In genomic region chr6:149716584-149716983, GRCh38 we compare ENCODE assay signal across 8 cellular contexts. TPM values are rescaled to one million over a fixed set of nuclear protein-coding genes. Genes with fewer than 3 reads are reported as not detected.
DNase-seq lines count a peak whose midpoint lies in the region; ATAC-seq and TF ChIP-seq lines count a peak whose summit lies in the region.

No MANE protein-coding gene starts in this region.

- H3K27me3 ChIP-seq in CD4-positive, alpha-beta memory T cell (ENCODE audit: insufficient read depth, low read length), result no peaks in the 10 kb centered on the region

- intact Hi-C loops in CD4-positive, alpha-beta memory T cell (cut with micrococcal nuclease), result no loop called here
- intact Hi-C loops in dendritic cell treated with granulocyte-macrophage colony-stimulating factor and Interleukin-4, amounts not matched to agents 40 ng/mL and 50 ng/mL, for 4 days (cut with micrococcal nuclease), result loop anchor here (2.0 to 5.0 kb wide), 2 partner anchors 36 to 150 kb away; partner anchors contain the start of gene GINM1

- POLR2A ChIA-PET in CD4-positive, alpha-beta memory T cell (lab: Charles Lee; ENCODE audit: partially characterized antibody), result interaction anchor here (0.6 to 4.4 kb wide), 7 partner anchors 12 to 69 kb away, joined by 3 to 82 read pairs (median 5); partner anchors contain the start of genes KATNA1, NUP43 and PCMT1

- peak overlapping the region; percentile 94 for H3K27ac ChIP-seq in CD4-positive, alpha-beta memory T cell (ENCODE audit: low read depth, low read length)

- H3K9me3 ChIP-seq in CD4-positive, alpha-beta memory T cell (ENCODE audit: control insufficient read depth in 1 of 2, low read length in 2 of 2), result no peaks in the 10 kb centered on the region

- peak overlapping the region; percentile 89 to 98 (median 94) for H3K4me3 Mint-ChIP-seq in CD4-positive, alpha-beta memory T cell
- peak overlapping the region; percentile 99 for H3K4me3 Mint-ChIP-seq in dendritic cell treated with granulocyte-macrophage colony-stimulating factor and Interleukin-4, amounts not matched to agents 40 ng/mL and 50 ng/mL, for 4 days
- H3K4me3 Mint-ChIP-seq in nephron, result peak overlapping the region; percentile 86 to 91 (median 90)

- CTCF ChIA-PET in CD4-positive, alpha-beta memory T cell (lab: Charles Lee; ENCODE audit: partially characterized antibody), result no interaction called here

- peaks cover 0 to 20% of the 10 kb centered on the region in 2 donors for H3K36me3 Mint-ChIP-seq in CD4-positive, alpha-beta memory T cell
- peaks cover 18% of the 10 kb centered on the region for H3K36me3 Mint-ChIP-seq in dendritic cell treated with granulocyte-macrophage colony-stimulating factor and Interleukin-4, amounts not matched to agents 40 ng/mL and 50 ng/mL, for 4 days (ENCODE audit: low read depth)
- H3K36me3 Mint-ChIP-seq in nephron (ENCODE audit: low read depth), result peaks cover 15% of the 10 kb centered on the region

- H3K4me3 ChIP-seq in CD4-positive, alpha-beta memory T cell (ENCODE audit: low read length in 2 of 2), result peak overlapping the region; percentile 59 to 82

- H3K4me1 Mint-ChIP-seq in CD4-positive, alpha-beta memory T cell, result peaks cover 29 to 59% (median 42%) of the 10 kb centered on the region in 4 donors
- peaks cover 17% of the 10 kb centered on the region for H3K4me1 Mint-ChIP-seq in dendritic cell treated with granulocyte-macrophage colony-stimulating factor and Interleukin-4, amounts not matched to agents 40 ng/mL and 50 ng/mL, for 4 days (ENCODE audit: low read depth)
- peaks cover 22% of the 10 kb centered on the region for H3K4me1 Mint-ChIP-seq in nephron

- no peaks in the 10 kb centered on the region for H3K27me3 Mint-ChIP-seq in CD4-positive, alpha-beta memory T cell
- no peaks in the 10 kb centered on the region for H3K27me3 Mint-ChIP-seq in dendritic cell treated with granulocyte-macrophage colony-stimulating factor and Interleukin-4, amounts not matched to agents 40 ng/mL and 50 ng/mL, for 4 days
- no peaks in the 10 kb centered on the region for H3K27me3 Mint-ChIP-seq in nephron (ENCODE audit: low read depth)

- no peak for TF ChIP-seq CTCF in nephron (IDR thresholded peaks at IDR 0.05; ENCODE audit: unreplicated experiment in 3 of 3)

- no peaks in the 10 kb centered on the region for H3K36me3 ChIP-seq in CD4-positive, alpha-beta memory T cell (ENCODE audit: insufficient read depth, low read length)

- no peak for DNase-seq in CD4-positive, alpha-beta memory T cell
- peak; percentile 29 for DNase-seq in M059J (ENCODE audit: low read depth)

- H3K9me3 Mint-ChIP-seq in CD4-positive, alpha-beta memory T cell, result no peaks in the 10 kb centered on the region
- H3K9me3 Mint-ChIP-seq in dendritic cell treated with granulocyte-macrophage colony-stimulating factor and Interleukin-4, amounts not matched to agents 40 ng/mL and 50 ng/mL, for 4 days, result no peaks in the 10 kb centered on the region
- H3K9me3 Mint-ChIP-seq in nephron, result no peaks in the 10 kb centered on the region

- peaks cover 51% of the 10 kb centered on the region for H3K4me1 ChIP-seq in CD4-positive, alpha-beta memory T cell (ENCODE audit: insufficient read depth, low read length)

- peak overlapping the region; percentile 82 to 97 (median 94) for H3K27ac Mint-ChIP-seq in CD4-positive, alpha-beta memory T cell
- peak overlapping the region; percentile 46 for H3K27ac Mint-ChIP-seq in dendritic cell treated with granulocyte-macrophage colony-stimulating factor and Interleukin-4, amounts not matched to agents 40 ng/mL and 50 ng/mL, for 4 days
- H3K27ac Mint-ChIP-seq in nephron, result peak overlapping the region; percentile 81 to 96 (median 96)

- ATAC-seq in HG03520 (IDR thresholded peaks at IDR 0.05; ENCODE audit: unreplicated experiment) (no peak), GM21528 (IDR thresholded peaks at IDR 0.05; ENCODE audit: low FRiP score, unreplicated experiment) (no peak), GM19035 (IDR thresholded peaks at IDR 0.05; ENCODE audit: unreplicated experiment) (no peak), GM19328 (IDR thresholded peaks at IDR 0.05; ENCODE audit: unreplicated experiment) (no peak)

RNA-seq across cellular contexts. Expression of gene LATS1, which starts 1.3 kb away (rescaled TPM):
- 10 to 100 TPM; 47.4 to 51.8 TPM for total RNA-seq in CD4-positive, alpha-beta memory T cell
- 10 to 100 TPM in 1 of 2 donors, 1 to 10 TPM in 1; 5.8 to 16.4 TPM for polyA plus RNA-seq in CD4-positive, alpha-beta memory T cell
- total RNA-seq in M059J (2014; rRNA removed; shearing (Covaris generic)), result 19.9 and 23.4 TPM in 2 replicates

RNA-seq across cellular contexts. Expression of gene NUP43, which starts 29.7 kb away (rescaled TPM):
- 10 to 100 TPM; 56.0 to 58.3 TPM for total RNA-seq in CD4-positive, alpha-beta memory T cell
- 1 to 10 TPM; 1.9 to 7.3 TPM for polyA plus RNA-seq in CD4-positive, alpha-beta memory T cell
- total RNA-seq in M059J (2014; rRNA removed; shearing (Covaris generic)), result 70.0 and 93.3 TPM in 2 replicates

RNA-seq across cellular contexts. Expression of gene PCMT1, which starts 33.0 kb away (rescaled TPM):
- 10 to 100 TPM; 50.8 to 55.8 TPM for total RNA-seq in CD4-positive, alpha-beta memory T cell
- 100 to 1,000 TPM; 145 to 196 TPM for polyA plus RNA-seq in CD4-positive, alpha-beta memory T cell
- total RNA-seq in M059J (2014; rRNA removed; shearing (Covaris generic)), result 277 and 290 TPM in 2 replicates

Comparison
In these comparisons a context has a peak if more than half of its experiments do, and no peak if none do; other contexts are left out.
1. H3K27ac Mint-ChIP-seq: peak in every context shown above with its lines; median percentile 96 in nephron; 94 in CD4-positive, alpha-beta memory T cell; 46 in dendritic cell treated with granulocyte-macrophage colony-stimulating factor and Interleukin-4, amounts not matched to agents 40 ng/mL and 50 ng/mL, for 4 days.